Comparison of ENCODE assay signal across 14 cellular contexts in the genomic region with DNA sequence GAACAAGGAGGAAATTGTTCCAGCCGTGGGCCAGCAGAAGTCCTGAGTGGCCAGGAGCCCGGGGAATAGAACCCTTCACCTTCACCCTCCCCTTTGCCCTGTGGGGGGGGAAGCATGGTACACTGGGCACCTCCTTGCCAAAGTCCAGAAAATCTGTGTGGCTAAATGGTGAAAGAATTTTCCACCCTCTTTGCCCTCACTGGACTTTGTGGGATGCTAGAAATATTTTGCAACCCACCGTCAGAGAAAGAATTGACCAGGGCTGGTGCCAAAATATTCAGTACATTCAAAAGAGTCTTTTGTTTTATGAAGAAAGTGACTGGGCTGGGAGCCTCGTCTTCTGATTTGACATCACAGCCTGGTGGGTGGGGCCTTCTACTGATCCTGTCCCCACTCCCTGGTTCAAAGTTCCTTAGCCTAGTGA. TPM values are rescaled to one million over a fixed set of nuclear protein-coding genes. Genes with fewer than 3 reads are reported as not detected.
DNase-seq lines count a peak whose midpoint lies in the region; ATAC-seq and TF ChIP-seq lines count a peak whose summit lies in the region.
"Had no signal": no experiment of that assay in that cellular context is flagged by ENCODE, and none has a peak within 500 bp of the region (broad histone marks: within the 10 kb centered on the region; RNA-seq: fewer than 3 reads in every experiment).

No MANE protein-coding gene starts in this region.

- TF ChIP-seq POLR2A in breast epithelium (IDR thresholded peaks at IDR 0.05), result no peak

- H3K27me3 ChIP-seq in BLaER1, result no peaks in the 10 kb centered on the region
- no peaks in the 10 kb centered on the region for H3K27me3 ChIP-seq in breast epithelium
- H3K27me3 ChIP-seq in skeletal muscle satellite cell (ENCODE audit: control insufficient read depth, insufficient read depth, low read length), result no peaks in the 10 kb centered on the region

- intact Hi-C loops in breast epithelium (cut with DNase I; ENCODE audit: low total_unique reads), result no loop called here

- H3K4me3 ChIP-seq in BLaER1 (no peak overlapping the region), breast epithelium (peak overlapping the region in 1 of 3 donors; percentile 41), skeletal muscle satellite cell (ENCODE audit: low read length) (peak overlapping the region; percentile 25)

- H3K9me3 ChIP-seq in BLaER1, result no peaks in the 10 kb centered on the region
- H3K9me3 ChIP-seq in breast epithelium, result no peaks in the 10 kb centered on the region
- no peaks in the 10 kb centered on the region for H3K9me3 ChIP-seq in skeletal muscle satellite cell (replicated peaks; ENCODE audit: low read length)
- H3K9me3 ChIP-seq in T-helper 17 cell (ENCODE audit: control insufficient read depth, low read length, poor library complexity, severe bottlenecking), result no peaks in the 10 kb centered on the region
- H3K9me3 ChIP-seq: Caco-2 had no signal

- no peaks in the 10 kb centered on the region for H4K20me1 ChIP-seq in BLaER1

- peak in 1 of 2 donors; percentile 90 for DNase-seq in breast epithelium (ENCODE audit: low spot score in 2 of 2)
- DNase-seq in hippocampal formation (lab: John Stamatoyannopoulos, UW), result peak; percentile 63 to 74
- no peak for DNase-seq in T-helper 17 cell
- DNase-seq in activated T-cell treated with anti-CD3 and anti-CD28 coated beads, Interleukin-2, amount 50 U/mL, for 24 hours, result no peak
- DNase-seq: activated CD4-positive, alpha-beta T cell treated with anti-CD3 and anti-CD28 coated beads, Interleukin-2, amount 50 U/mL, for 4 hours; Caco-2; NCI-H510A had no signal

- peaks cover 100% of the 10 kb centered on the region for H3K4me1 ChIP-seq in BLaER1
- H3K4me1 ChIP-seq in breast epithelium, result no peaks in the 10 kb centered on the region
- H3K4me1 ChIP-seq in skeletal muscle satellite cell (ENCODE audit: control insufficient read depth, insufficient read depth, low read length), result peaks cover 14% of the 10 kb centered on the region
- H3K4me1 ChIP-seq: Caco-2 had no signal

- ATAC-seq in T-helper 17 cell (no peak), GM18502 (IDR thresholded peaks at IDR 0.05; ENCODE audit: poor library complexity, unreplicated experiment) (no peak), GM19467 (IDR thresholded peaks at IDR 0.05; ENCODE audit: unreplicated experiment) (no peak)
- ATAC-seq: HCT116, SK-N-SH treated with all-trans-retinoic acid at 6 μM for 48 hours had no signal

- H3K9ac ChIP-seq in BLaER1, result no peak overlapping the region
- H3K9ac ChIP-seq in skeletal muscle satellite cell (ENCODE audit: low read depth, low read length), result peak overlapping the region; percentile 10

- peak overlapping the region; percentile 15 for H3K4me2 ChIP-seq in BLaER1
- peak overlapping the region; percentile 62 for H3K4me2 ChIP-seq in skeletal muscle satellite cell (ENCODE audit: low read length)

- no peak overlapping the region for H3K4me3 Mint-ChIP-seq in T-helper 17 cell
- no peak overlapping the region for H3K4me3 Mint-ChIP-seq in activated T-cell treated with anti-CD3 and anti-CD28 coated beads, Interleukin-2, amount 50 U/mL, for 24 hours
- H3K4me3 Mint-ChIP-seq: activated naive CD8-positive, alpha-beta T cell had no signal

- no peak for TF ChIP-seq CTCF in breast epithelium (IDR thresholded peaks at IDR 0.05)

- H3K4me1 Mint-ChIP-seq in T-helper 17 cell, result peaks cover 6% of the 10 kb centered on the region
- H3K4me1 Mint-ChIP-seq in activated T-cell treated with anti-CD3 and anti-CD28 coated beads, Interleukin-2, amount 50 U/mL, for 24 hours (ENCODE audit: low read depth), result no peaks in the 10 kb centered on the region

- no peak overlapping the region for H3K27ac ChIP-seq in BLaER1
- H3K27ac ChIP-seq in breast epithelium, result peak overlapping the region; percentile 83

- H3K27ac Mint-ChIP-seq in T-helper 17 cell, result no peak overlapping the region
- no peak overlapping the region for H3K27ac Mint-ChIP-seq in activated T-cell treated with anti-CD3 and anti-CD28 coated beads, Interleukin-2, amount 50 U/mL, for 24 hours
- H3K27ac Mint-ChIP-seq: activated naive CD8-positive, alpha-beta T cell had no signal

- H3K36me3 ChIP-seq in BLaER1, result no peaks in the 10 kb centered on the region
- H3K36me3 ChIP-seq in breast epithelium, result no peaks in the 10 kb centered on the region
- H3K36me3 ChIP-seq in skeletal muscle satellite cell (ENCODE audit: insufficient read depth, low read length), result no peaks in the 10 kb centered on the region

- no peaks in the 10 kb centered on the region for H3K36me3 Mint-ChIP-seq in T-helper 17 cell (ENCODE audit: low read depth)
- H3K36me3 Mint-ChIP-seq in activated T-cell treated with anti-CD3 and anti-CD28 coated beads, Interleukin-2, amount 50 U/mL, for 24 hours (ENCODE audit: low read depth), result no peaks in the 10 kb centered on the region
- H3K36me3 Mint-ChIP-seq: activated naive CD8-positive, alpha-beta T cell had no signal

- H3K27me3 Mint-ChIP-seq in T-helper 17 cell, result peaks cover 48% of the 10 kb centered on the region
- H3K27me3 Mint-ChIP-seq in activated T-cell treated with anti-CD3 and anti-CD28 coated beads, Interleukin-2, amount 50 U/mL, for 24 hours, result peaks cover 15% of the 10 kb centered on the region
- H3K27me3 Mint-ChIP-seq: activated naive CD8-positive, alpha-beta T cell had no signal

- no peaks in the 10 kb centered on the region for H3K9me3 Mint-ChIP-seq in activated T-cell treated with anti-CD3 and anti-CD28 coated beads, Interleukin-2, amount 50 U/mL, for 24 hours

RNA-seq across cellular contexts. Expression of gene NFASC, which starts 14.6 kb away (rescaled TPM):
- total RNA-seq in breast epithelium, result 10 to 100 TPM in 2 of 3 donors, 1 to 10 TPM in 1; 1.6 to 19.5 (median 14.1) TPM
- 12.7 and 20.8 TPM in 2 replicates for total RNA-seq in skeletal muscle satellite cell (2012; rRNA removed)
- total RNA-seq in T-helper 17 cell, result under 1 TPM in 1 of 2 donors, not detected in 1; 0.27 TPM

Comparison
In these comparisons a context has a peak if more than half of its experiments do, and no peak if none do; other contexts are left out.
1. DNase-seq: peak in hippocampal formation (2 of 2); none in T-helper 17 cell (0 of 3) and activated T-cell treated with anti-CD3 and anti-CD28 coated beads, Interleukin-2, amount 50 U/mL, for 24 hours (single experiment).